In the genomic region with DNA sequence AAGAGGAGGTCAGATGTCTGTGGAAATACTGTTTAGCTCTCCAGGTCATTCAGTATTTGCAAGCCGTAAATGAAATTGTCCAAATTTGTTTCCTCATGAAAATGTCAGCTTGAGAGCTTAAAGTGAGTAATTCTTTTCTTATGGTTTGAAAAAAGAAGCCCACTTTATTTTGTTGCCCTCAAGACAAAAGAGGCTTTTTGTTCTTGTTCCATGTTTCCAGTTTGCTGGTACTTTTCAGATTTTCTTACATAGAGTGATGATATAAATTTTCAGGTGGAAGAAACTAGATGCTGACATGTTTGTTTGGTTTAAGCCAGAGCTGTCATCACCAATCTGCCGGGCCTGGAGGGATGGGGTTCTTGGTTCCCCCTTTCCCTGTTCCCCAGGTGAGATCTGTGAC, we compare ENCODE assay signal across 19 cellular contexts.
"Had no signal": no experiment of that assay in that cellular context is flagged by ENCODE, and none has a peak within 500 bp of the region (broad histone marks: within the 10 kb centered on the region; RNA-seq: fewer than 3 reads in every experiment).

No MANE protein-coding gene starts in this region.

- DNase-seq: stimulated activated CD4-positive, alpha-beta T cell treated with anti-CD3 and anti-CD28 coated beads, Interleukin-2, amount 100 ng/mL, for 48 hours; stimulated activated CD4-positive, alpha-beta T cell treated with anti-CD3 and anti-CD28 coated beads, Interleukin-4, amount 100 ng/mL, for 1 hour; stimulated activated CD4-positive, alpha-beta T cell treated with anti-CD3 and anti-CD28 coated beads, Interleukin-4, amount 100 ng/mL, for 24 hours; stimulated activated CD4-positive, alpha-beta T cell treated with anti-CD3 and anti-CD28 coated beads, Interleukin-4, amount 100 ng/mL, for 4 hours; stimulated activated CD8-positive, alpha-beta memory T cell treated with anti-CD3 and anti-CD28 coated beads, Interleukin-4, amount 100 ng/mL, for 48 hours; stimulated activated naive B cell treated with anti-CD40 and anti-IgM and Interleukin-4, amounts not matched to agents 10 μg/mL and 1 μg/mL and 100 μg/mL, for 72 hours; stimulated activated naive CD4-positive, alpha-beta T cell; stimulated activated naive CD4-positive, alpha-beta T cell treated with Interleukin-2 at 50 U/mL for 16 hours; stimulated activated naive CD8-positive, alpha-beta T cell treated with anti-CD3 and anti-CD28 coated beads, Interleukin-15, amount 100 ng/mL, for 72 hours; stimulated activated naive CD8-positive, alpha-beta T cell treated with anti-CD3 and anti-CD28 coated beads, Interleukin-15, Interleukin-2, amounts not matched to agents 100 U/mL and 50 U/mL, for 24 hours; stomach; substantia nigra; testis; thyroid gland; tibial artery; transverse colon; trophoblast cell; upper lobe of left lung; upper lobe of right lung had no signal
